ENCODE assay signal across 2 cellular contexts in the genomic region with DNA sequence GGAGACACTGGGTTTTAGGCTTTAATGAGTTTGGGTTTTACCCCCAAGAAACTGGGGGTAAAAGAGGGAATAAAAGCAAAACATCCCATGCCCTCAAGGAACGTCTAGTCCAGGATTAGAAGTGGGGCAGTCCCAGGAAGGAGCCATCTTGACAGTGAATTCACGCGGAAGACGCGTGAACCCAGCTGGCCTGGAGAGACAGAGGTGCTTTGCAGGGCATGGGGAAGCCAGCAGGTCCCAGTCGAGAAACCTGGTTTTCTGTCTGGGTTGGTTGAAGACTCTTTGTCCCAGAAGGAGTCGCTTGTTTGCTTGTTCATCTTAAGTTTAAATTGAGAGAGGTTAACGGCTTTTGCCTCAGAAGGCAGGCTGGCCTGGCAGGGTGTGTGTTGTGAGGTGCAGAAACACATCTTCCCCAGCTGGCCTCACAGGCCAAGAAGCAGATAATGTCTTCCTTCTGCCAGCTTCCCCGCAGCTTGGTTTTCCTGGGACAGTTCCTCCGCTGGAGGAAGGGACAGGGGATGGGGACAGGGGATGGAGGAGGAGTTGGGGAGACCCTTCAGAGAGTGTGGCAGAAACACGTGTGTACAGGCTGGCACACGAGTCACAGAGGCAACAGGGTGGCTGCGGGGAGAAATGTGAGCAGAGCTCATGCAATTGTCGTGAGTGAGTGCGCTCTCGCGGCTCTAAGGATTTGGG.
TF ChIP-seq lines count a peak whose summit lies in the region.

No MANE protein-coding gene starts in this region.

TF ChIP-seq in HEK293, 187 proteins besides CTCF, POLR2A, EP300 and RAD21:
- TF ChIP-seq ZNF423 (tag by site-specific recombination; IDR thresholded peaks at IDR 0.05) = no peak
- 0 out of 2 replicates have a peak, but pooled peaks have one; percentile 38 for TF ChIP-seq ZBTB17 (tag by site-specific recombination; IDR thresholded peaks at IDR 0.05)
- TF ChIP-seq ZNF76 (tag by site-specific recombination; IDR thresholded peaks at IDR 0.05; ENCODE audit: borderline replicate concordance, low read depth) = no peak

TF ChIP-seq in liver, 16 proteins besides CTCF, POLR2A, EP300 and RAD21 (continued from another document):
- TF ChIP-seq NR2F2 (IDR thresholded peaks at IDR 0.05) (no peak), YY1 (IDR thresholded peaks at IDR 0.05) (no peak), GABPA (IDR thresholded peaks at IDR 0.05 in 1 of 2, conservative IDR thresholded peaks at IDR 0.05 in 1 of 2) (no peak), RXRA (IDR thresholded peaks at IDR 0.05) (no peak), JUND (IDR thresholded peaks at IDR 0.05) (no peak), HNF4A (conservative IDR thresholded peaks at IDR 0.05) (no peak), FOXA2 (IDR thresholded peaks at IDR 0.05) (no peak), HNF4G (IDR thresholded peaks at IDR 0.05) (no peak)
- TF ChIP-seq, protein P1, sequence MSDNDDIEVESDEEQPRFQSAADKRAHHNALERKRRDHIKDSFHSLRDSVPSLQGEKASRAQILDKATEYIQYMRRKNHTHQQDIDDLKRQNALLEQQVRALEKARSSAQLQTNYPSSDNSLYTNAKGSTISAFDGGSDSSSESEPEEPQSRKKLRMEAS (IDR thresholded peaks at IDR 0.05) = no peak
- TF ChIP-seq, protein P2, sequence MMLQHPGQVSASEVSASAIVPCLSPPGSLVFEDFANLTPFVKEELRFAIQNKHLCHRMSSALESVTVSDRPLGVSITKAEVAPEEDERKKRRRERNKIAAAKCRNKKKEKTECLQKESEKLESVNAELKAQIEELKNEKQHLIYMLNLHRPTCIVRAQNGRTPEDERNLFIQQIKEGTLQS (IDR thresholded peaks at IDR 0.05) = no peak
- TF ChIP-seq, protein P3, sequence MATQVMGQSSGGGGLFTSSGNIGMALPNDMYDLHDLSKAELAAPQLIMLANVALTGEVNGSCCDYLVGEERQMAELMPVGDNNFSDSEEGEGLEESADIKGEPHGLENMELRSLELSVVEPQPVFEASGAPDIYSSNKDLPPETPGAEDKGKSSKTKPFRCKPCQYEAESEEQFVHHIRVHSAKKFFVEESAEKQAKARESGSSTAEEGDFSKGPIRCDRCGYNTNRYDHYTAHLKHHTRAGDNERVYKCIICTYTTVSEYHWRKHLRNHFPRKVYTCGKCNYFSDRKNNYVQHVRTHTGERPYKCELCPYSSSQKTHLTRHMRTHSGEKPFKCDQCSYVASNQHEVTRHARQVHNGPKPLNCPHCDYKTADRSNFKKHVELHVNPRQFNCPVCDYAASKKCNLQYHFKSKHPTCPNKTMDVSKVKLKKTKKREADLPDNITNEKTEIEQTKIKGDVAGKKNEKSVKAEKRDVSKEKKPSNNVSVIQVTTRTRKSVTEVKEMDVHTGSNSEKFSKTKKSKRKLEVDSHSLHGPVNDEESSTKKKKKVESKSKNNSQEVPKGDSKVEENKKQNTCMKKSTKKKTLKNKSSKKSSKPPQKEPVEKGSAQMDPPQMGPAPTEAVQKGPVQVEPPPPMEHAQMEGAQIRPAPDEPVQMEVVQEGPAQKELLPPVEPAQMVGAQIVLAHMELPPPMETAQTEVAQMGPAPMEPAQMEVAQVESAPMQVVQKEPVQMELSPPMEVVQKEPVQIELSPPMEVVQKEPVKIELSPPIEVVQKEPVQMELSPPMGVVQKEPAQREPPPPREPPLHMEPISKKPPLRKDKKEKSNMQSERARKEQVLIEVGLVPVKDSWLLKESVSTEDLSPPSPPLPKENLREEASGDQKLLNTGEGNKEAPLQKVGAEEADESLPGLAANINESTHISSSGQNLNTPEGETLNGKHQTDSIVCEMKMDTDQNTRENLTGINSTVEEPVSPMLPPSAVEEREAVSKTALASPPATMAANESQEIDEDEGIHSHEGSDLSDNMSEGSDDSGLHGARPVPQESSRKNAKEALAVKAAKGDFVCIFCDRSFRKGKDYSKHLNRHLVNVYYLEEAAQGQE (IDR thresholded peaks at IDR 0.05) = no peak
- TF ChIP-seq, protein P4, sequence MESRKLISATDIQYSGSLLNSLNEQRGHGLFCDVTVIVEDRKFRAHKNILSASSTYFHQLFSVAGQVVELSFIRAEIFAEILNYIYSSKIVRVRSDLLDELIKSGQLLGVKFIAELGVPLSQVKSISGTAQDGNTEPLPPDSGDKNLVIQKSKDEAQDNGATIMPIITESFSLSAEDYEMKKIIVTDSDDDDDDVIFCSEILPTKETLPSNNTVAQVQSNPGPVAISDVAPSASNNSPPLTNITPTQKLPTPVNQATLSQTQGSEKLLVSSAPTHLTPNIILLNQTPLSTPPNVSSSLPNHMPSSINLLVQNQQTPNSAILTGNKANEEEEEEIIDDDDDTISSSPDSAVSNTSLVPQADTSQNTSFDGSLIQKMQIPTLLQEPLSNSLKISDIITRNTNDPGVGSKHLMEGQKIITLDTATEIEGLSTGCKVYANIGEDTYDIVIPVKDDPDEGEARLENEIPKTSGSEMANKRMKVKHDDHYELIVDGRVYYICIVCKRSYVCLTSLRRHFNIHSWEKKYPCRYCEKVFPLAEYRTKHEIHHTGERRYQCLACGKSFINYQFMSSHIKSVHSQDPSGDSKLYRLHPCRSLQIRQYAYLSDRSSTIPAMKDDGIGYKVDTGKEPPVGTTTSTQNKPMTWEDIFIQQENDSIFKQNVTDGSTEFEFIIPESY (IDR thresholded peaks at IDR 0.05) = no peak
